Comparison of ENCODE assay signal across 10 cellular contexts in genomic region chr10:99930731-99931550, GRCh38.
A peak's percentile ranks its signal among the peaks of the same experiment; 100 is the strongest.
DNase-seq lines count a peak whose midpoint lies in the region; ATAC-seq and TF ChIP-seq lines count a peak whose summit lies in the region.
"Had no signal": no experiment of that assay in that cellular context is flagged by ENCODE, and none has a peak within 500 bp of the region (broad histone marks: within the 10 kb centered on the region; RNA-seq: fewer than 3 reads in every experiment).

No MANE protein-coding gene starts in this region.

- intact Hi-C loops in PC-9 (cut with micrococcal nuclease; ENCODE audit: unreplicated experiment), result loop anchor here (2.0 to 5.0 kb wide), 3 partner anchors 24 to 76 kb away; no protein-coding TSS in a partner anchor

- no peaks in the 10 kb centered on the region for H3K9me3 ChIP-seq in PC-9 (ENCODE audit: insufficient read depth, low read depth)
- H3K9me3 ChIP-seq in iPS-20b (ENCODE audit: insufficient read depth, low read depth, low read length), result no peaks in the 10 kb centered on the region

- peak overlapping the region; percentile 98 for H3K4me2 ChIP-seq in PC-9

- DNase-seq in HK-2 (ENCODE audit: unreplicated experiment) (peak; percentile 30), PC-9 (peak; percentile 70 to 96), renal cortical epithelial cell (ENCODE audit: low read depth) (peak; percentile 97), NCI-H2227 (lab: John Stamatoyannopoulos, UW; ENCODE audit: unreplicated experiment) (no peak)
- DNase-seq in activated effector memory CD4-positive, alpha-beta T cell treated with Interleukin-2 at 50 U/mL for 16 hours, result no peak
- no peak for DNase-seq in activated CD4-positive, alpha-beta memory T cell treated with anti-CD3 and anti-CD28 coated beads, Interleukin-2, amount 10 ng/mL, durations not matched to agents 7 days and 5 days
- DNase-seq: activated CD4-positive, alpha-beta T cell treated with anti-CD3 and anti-CD28 coated beads, Interleukin-2, amount 50 U/mL, for 4 hours; brain microvascular endothelial cell had no signal

- H3K4me1 ChIP-seq in PC-9 (replicated peaks; ENCODE audit: insufficient read depth) (peaks cover 20% of the 10 kb centered on the region), iPS-20b (ENCODE audit: insufficient read depth, low read length) (peaks cover 21% of the 10 kb centered on the region)

- peak overlapping the region; percentile 32 for H3K9ac ChIP-seq in iPS-20b (ENCODE audit: low read depth, low read length)

- no peaks in the 10 kb centered on the region for H3K27me3 Mint-ChIP-seq in activated CD4-positive, alpha-beta memory T cell treated with anti-CD3 and anti-CD28 coated beads, Interleukin-2, amount 10 ng/mL, durations not matched to agents 7 days and 5 days

- H3F3A ChIP-seq in PC-9 (ENCODE audit: insufficient read depth, low read depth), result peaks cover 56% of the 10 kb centered on the region

- 0 out of 2 replicates have a peak overlapping the region, but pooled peaks have one; percentile 66 for H2AFZ ChIP-seq in PC-9

- H3K9me3 Mint-ChIP-seq in activated CD4-positive, alpha-beta memory T cell treated with anti-CD3 and anti-CD28 coated beads, Interleukin-2, amount 10 ng/mL, durations not matched to agents 7 days and 5 days, result no peaks in the 10 kb centered on the region

- no peaks in the 10 kb centered on the region for H3K36me3 Mint-ChIP-seq in activated CD4-positive, alpha-beta memory T cell treated with anti-CD3 and anti-CD28 coated beads, Interleukin-2, amount 10 ng/mL, durations not matched to agents 7 days and 5 days (ENCODE audit: low read depth)

- H4K20me1 ChIP-seq in PC-9 (ENCODE audit: insufficient read depth), result peaks cover 12% of the 10 kb centered on the region; the same call in 1 of the 2 replicates

- no peak overlapping the region for H3K4me3 Mint-ChIP-seq in activated CD4-positive, alpha-beta memory T cell treated with anti-CD3 and anti-CD28 coated beads, Interleukin-2, amount 10 ng/mL, durations not matched to agents 7 days and 5 days

- no TSS peak for BruUV-seq in PC-9 (replicated peaks; lab: Mats Ljungman, UMichigan)

- no peaks in the 10 kb centered on the region for H3K27me3 ChIP-seq in PC-9 (ENCODE audit: insufficient read depth, low read depth)
- H3K27me3 ChIP-seq in iPS-20b (ENCODE audit: insufficient read depth, low read length), result no peaks in the 10 kb centered on the region
- H3K27me3 ChIP-seq: brain microvascular endothelial cell had no signal

- CTCF ChIA-PET in PC-9 (lab: Charles Lee), result interaction anchor here (0.8 kb wide), 1 partner anchor 24 kb away, joined by 3 read pairs; no protein-coding TSS in a partner anchor
- CTCF ChIA-PET in activated CD4-positive, alpha-beta memory T cell treated with anti-CD3 and anti-CD28 coated beads, Interleukin-2, amount 10 ng/mL, durations not matched to agents 7 days and 5 days (lab: Charles Lee), result no interaction called here

- peaks cover 54% of the 10 kb centered on the region for H3K79me2 ChIP-seq in PC-9 (ENCODE audit: low read depth)

- POLR2A ChIA-PET in PC-9 (lab: Charles Lee; ENCODE audit: unreplicated experiment), result interaction anchor here (0.6 kb wide), 2 partner anchors 8 to 25 kb away, joined by 3 read pairs; no protein-coding TSS in a partner anchor
- POLR2A ChIA-PET in activated CD4-positive, alpha-beta memory T cell treated with anti-CD3 and anti-CD28 coated beads, Interleukin-2, amount 10 ng/mL, durations not matched to agents 7 days and 5 days (lab: Charles Lee), result no interaction called here

- no peaks in the 10 kb centered on the region for H3K9me2 ChIP-seq in PC-9 (ENCODE audit: insufficient read depth)

- ATAC-seq in HG02623 (IDR thresholded peaks at IDR 0.05; ENCODE audit: unreplicated experiment), result no peak

- H3K27ac Mint-ChIP-seq in activated CD4-positive, alpha-beta memory T cell treated with anti-CD3 and anti-CD28 coated beads, Interleukin-2, amount 10 ng/mL, durations not matched to agents 7 days and 5 days, result no peak overlapping the region

- H3K27ac ChIP-seq in PC-9, result peak overlapping the region; percentile 98
- no peak overlapping the region for H3K27ac ChIP-seq in iPS-20b (ENCODE audit: low read length)

- H3K4me3 ChIP-seq in PC-9 (peak overlapping the region; percentile 87), iPS-20b (ENCODE audit: low read length) (peak overlapping the region; percentile 36)

- H3K36me3 ChIP-seq in PC-9 (ENCODE audit: low read depth) (no peaks in the 10 kb centered on the region), iPS-20b (ENCODE audit: insufficient read depth, low read depth, low read length) (no peaks in the 10 kb centered on the region)

- no peak for TF ChIP-seq CTCF in PC-9 (conservative IDR thresholded peaks at IDR 0.05)

- peaks cover 3% of the 10 kb centered on the region for H3K4me1 Mint-ChIP-seq in activated CD4-positive, alpha-beta memory T cell treated with anti-CD3 and anti-CD28 coated beads, Interleukin-2, amount 10 ng/mL, durations not matched to agents 7 days and 5 days

Comparison
In these comparisons a context has a peak if more than half of its experiments do, and no peak if none do; other contexts are left out.
1. DNase-seq: peak in HK-2 (single experiment), PC-9 (2 of 2) and renal cortical epithelial cell (single experiment); none in activated effector memory CD4-positive, alpha-beta T cell treated with Interleukin-2 at 50 U/mL for 16 hours (single experiment), NCI-H2227 (single experiment) and activated CD4-positive, alpha-beta memory T cell treated with anti-CD3 and anti-CD28 coated beads, Interleukin-2, amount 10 ng/mL, durations not matched to agents 7 days and 5 days (single experiment).